Comparison of ENCODE assay signal across 9 cellular contexts in genomic region chr11:73950869-73951710, GRCh38. TPM values are rescaled to one million over a fixed set of nuclear protein-coding genes. Genes with fewer than 3 reads are reported as not detected.
DNase-seq lines count a peak whose midpoint lies in the region; ATAC-seq, FAIRE-seq and TF ChIP-seq lines count a peak whose summit lies in the region.
"Had no signal": no experiment of that assay in that cellular context is flagged by ENCODE, and none has a peak within 500 bp of the region (broad histone marks: within the 10 kb centered on the region; RNA-seq: fewer than 3 reads in every experiment).

Gene DNAJB13, plus strand, starts transcription at chr11:73951026. Its CDS starts 44 bp downstream, at chr11:73951070.

- H3K4me1 ChIP-seq in right atrium auricular region (no peaks in the 10 kb centered on the region), adrenal gland (replicated peaks in 1 of 2) (peaks cover 3 to 4% of the 10 kb centered on the region in 2 donors), HepG2 (ENCODE audit: insufficient read depth, low read length) (peaks cover 67% of the 10 kb centered on the region), suprapubic skin (no peaks in the 10 kb centered on the region)

- TF ChIP-seq POLR2A in NB4 (IDR thresholded peaks at IDR 0.05; ENCODE audit: extremely low read depth, insufficient read length) (no peak), adrenal gland (IDR thresholded peaks at IDR 0.05) (no peak), HepG2 (IDR thresholded peaks at IDR 0.05; ENCODE audit: insufficient read depth in 1 of 2, low read depth in 2 of 2, low read length in 2 of 2) (peak in 1 of 2 experiments; percentile 69; a peak in 2 of 4 replicates), suprapubic skin (IDR thresholded peaks at IDR 0.05) (no peak)

- DNase-seq in left cardiac atrium (no peak), right atrium auricular region (ENCODE audit: low spot score) (no peak), NB4 (ENCODE audit: low read depth) (peak; percentile 59), adrenal gland (peak in 6 of 7 donors; percentile 38 to 72 (median 51)), HepG2 (ENCODE audit: low spot score) (peak; percentile 77), globus pallidus (ENCODE audit: low spot score) (no peak), suprapubic skin (ENCODE audit: low spot score in 2 of 2) (no peak)

- no peak for TF ChIP-seq RAD21 in HepG2 (CRISPR knock-in tag; IDR thresholded peaks at IDR 0.05)

- H3K27ac ChIP-seq in right atrium auricular region, result no peak within 1 kb of the TSS
- H3K27ac ChIP-seq in adrenal gland, result no peak within 1 kb of the TSS
- H3K27ac ChIP-seq in HepG2 (ENCODE audit: extremely low read length, insufficient read depth, low read length), result peak within 1 kb of the TSS; percentile 86
- no peak within 1 kb of the TSS for H3K27ac ChIP-seq in suprapubic skin

- intact Hi-C loops in left cardiac atrium (cut with DNase I) (no loop called here), adrenal gland (cut with DNase I) (no loop called here), HepG2 (cut with micrococcal nuclease; ENCODE audit: unreplicated experiment) (no loop called here)

- H3K4me3 ChIP-seq in right atrium auricular region (no peak within 1 kb of the TSS), NB4 (ENCODE audit: low read depth, low read length) (no peak within 1 kb of the TSS), adrenal gland (no peak within 1 kb of the TSS), HepG2 (replicated peaks in 1 of 3; ENCODE audit: insufficient read depth in 1 of 3, low read depth in 2 of 3, low read length in 3 of 3) (peak within 1 kb of the TSS; percentile 46 to 77 (median 71)), suprapubic skin (no peak within 1 kb of the TSS)

- peak within 1 kb of the TSS; percentile 80 for H3K4me2 ChIP-seq in HepG2 (ENCODE audit: low read depth, low read length)

- POLR2A ChIA-PET in HepG2 (lab: Yijun Ruan, JAX), result no interaction called here

- H3K36me3 ChIP-seq in right atrium auricular region (no peaks in the 10 kb centered on the region), adrenal gland (replicated peaks in 1 of 2) (no peaks in the 10 kb centered on the region), HepG2 (replicated peaks in 1 of 2; ENCODE audit: control insufficient read depth in 1 of 2, insufficient read depth in 2 of 2, low read length in 2 of 2) (peaks cover 0 to 7% of the 10 kb centered on the region in 2 experiments; a peak in 2 of 5 replicates), suprapubic skin (no peaks in the 10 kb centered on the region)

- TF ChIP-seq EP300 in HepG2 (IDR thresholded peaks at IDR 0.05; ENCODE audit: low read depth in 2 of 2, low read length in 2 of 2) (no peak), HepG2 (CRISPR knock-in tag; IDR thresholded peaks at IDR 0.05; ENCODE audit: borderline replicate concordance) (no peak), suprapubic skin (IDR thresholded peaks at IDR 0.05) (no peak)

- ATAC-seq in left cardiac atrium (peak; percentile 51 to 59), HG02571 (IDR thresholded peaks at IDR 0.05; ENCODE audit: unreplicated experiment) (peak; percentile 54), HepG2 (peak; percentile 91)

- no peaks in the 10 kb centered on the region for H3K27me3 ChIP-seq in right atrium auricular region
- H3K27me3 ChIP-seq in adrenal gland, result no peaks in the 10 kb centered on the region
- no peaks in the 10 kb centered on the region; a peak in 1 of 5 replicates for H3K27me3 ChIP-seq in HepG2 (ENCODE audit: control insufficient read depth in 1 of 2, insufficient read depth in 2 of 2, low read length in 2 of 2)
- H3K27me3 ChIP-seq in suprapubic skin, result no peaks in the 10 kb centered on the region

- TF ChIP-seq CTCF in right atrium auricular region (IDR thresholded peaks at IDR 0.05), result no peak
- no peak for TF ChIP-seq CTCF in NB4 (IDR thresholded peaks at IDR 0.05; ENCODE audit: low read depth, low read length)
- no peak for TF ChIP-seq CTCF in adrenal gland (IDR thresholded peaks at IDR 0.05)
- TF ChIP-seq CTCF in HepG2 (CRISPR knock-in tag; IDR thresholded peaks at IDR 0.05), result no peak
- no peak for TF ChIP-seq CTCF in suprapubic skin (IDR thresholded peaks at IDR 0.05)

- CTCF ChIA-PET in HepG2 (lab: Yijun Ruan, JAX; ENCODE audit: low intra/inter-chr PET ratio, low total read pairs), result no interaction called here

- in situ Hi-C loops in HepG2 (cut with HindIII; ENCODE audit: extremely low pct_ligation_motif_present, low pct_unique_long_range_greater_than_20kb), result loop anchor here (25.0 kb wide), 1 partner anchor 211 kb away; the partner anchor contains the start of genes C2CD3 and PPME1

- WGBS in adrenal gland, 4 donors, result 75 to 81% (median 80%) methylated on average over 12 of the region's 12 CpGs
- WGBS in HepG2 (ENCODE audit: low lambda C conversion rate), result 50% methylated on average over 9 of the region's 12 CpGs
- 78% methylated on average over 12 of the region's 12 CpGs for WGBS in suprapubic skin

- H3K9ac ChIP-seq in HepG2 (ENCODE audit: insufficient read depth, low read depth, low read length), result peak within 1 kb of the TSS; percentile 79

- 0 out of 2 replicates have a peak, but pooled peaks cover 3% of the 10 kb centered on the region for H4K20me1 ChIP-seq in HepG2 (ENCODE audit: insufficient read depth, low read length)

- peak; percentile 56 for FAIRE-seq in HepG2 (lab: Jason Lieb, UNC)

- BruUV-seq in HepG2 (replicated peaks; lab: Mats Ljungman, UMichigan), result no TSS peak

- peaks cover 11% of the 10 kb centered on the region for H3K79me2 ChIP-seq in HepG2 (ENCODE audit: insufficient read depth, low read length)

- H3K9me3 ChIP-seq in right atrium auricular region (no peaks in the 10 kb centered on the region), adrenal gland (replicated peaks in 1 of 3) (no peaks in the 10 kb centered on the region), HepG2 (ENCODE audit: low read length) (no peaks in the 10 kb centered on the region), suprapubic skin (no peaks in the 10 kb centered on the region)

- H2AFZ ChIP-seq in HepG2 (ENCODE audit: low read length), result no peak within 1 kb of the TSS

TF ChIP-seq in HepG2, 621 proteins besides CTCF, POLR2A, EP300 and RAD21 (continues in another document):
- no peak for TF ChIP-seq MBNL3 (CRISPR knock-in tag; conservative IDR thresholded peaks at IDR 0.05)
- TF ChIP-seq, protein P1, sequence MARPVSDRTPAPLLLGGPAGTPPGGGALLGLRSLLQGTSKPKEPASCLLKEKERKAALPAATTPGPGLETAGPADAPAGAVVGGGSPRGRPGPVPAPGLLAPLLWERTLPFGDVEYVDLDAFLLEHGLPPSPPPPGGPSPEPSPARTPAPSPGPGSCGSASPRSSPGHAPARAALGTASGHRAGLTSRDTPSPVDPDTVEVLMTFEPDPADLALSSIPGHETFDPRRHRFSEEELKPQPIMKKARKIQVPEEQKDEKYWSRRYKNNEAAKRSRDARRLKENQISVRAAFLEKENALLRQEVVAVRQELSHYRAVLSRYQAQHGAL (CRISPR knock-in tag; IDR thresholded peaks at IDR 0.05; ENCODE audit: not compliant biosample characterization), result no peak
- TF ChIP-seq PHF21A (CRISPR knock-in tag; IDR thresholded peaks at IDR 0.05), result peak; percentile 31; the same call in 1 of the 2 replicates
- TF ChIP-seq ZNF12 (CRISPR knock-in tag; IDR thresholded peaks at IDR 0.05), result no peak
- 0 out of 2 replicates have a peak, but pooled peaks have one; percentile 42 for TF ChIP-seq MIER3 (CRISPR knock-in tag; IDR thresholded peaks at IDR 0.05; ENCODE audit: borderline replicate concordance)
- no peak for TF ChIP-seq EHMT2 (IDR thresholded peaks at IDR 0.05; ENCODE audit: borderline replicate concordance, low read depth, low read length)
- TF ChIP-seq, protein P2, sequence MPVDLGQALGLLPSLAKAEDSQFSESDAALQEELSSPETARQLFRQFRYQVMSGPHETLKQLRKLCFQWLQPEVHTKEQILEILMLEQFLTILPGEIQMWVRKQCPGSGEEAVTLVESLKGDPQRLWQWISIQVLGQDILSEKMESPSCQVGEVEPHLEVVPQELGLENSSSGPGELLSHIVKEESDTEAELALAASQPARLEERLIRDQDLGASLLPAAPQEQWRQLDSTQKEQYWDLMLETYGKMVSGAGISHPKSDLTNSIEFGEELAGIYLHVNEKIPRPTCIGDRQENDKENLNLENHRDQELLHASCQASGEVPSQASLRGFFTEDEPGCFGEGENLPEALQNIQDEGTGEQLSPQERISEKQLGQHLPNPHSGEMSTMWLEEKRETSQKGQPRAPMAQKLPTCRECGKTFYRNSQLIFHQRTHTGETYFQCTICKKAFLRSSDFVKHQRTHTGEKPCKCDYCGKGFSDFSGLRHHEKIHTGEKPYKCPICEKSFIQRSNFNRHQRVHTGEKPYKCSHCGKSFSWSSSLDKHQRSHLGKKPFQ (CRISPR knock-in tag; IDR thresholded peaks at IDR 0.05; ENCODE audit: insufficient replicate concordance), result no peak
- TF ChIP-seq SOX6 (IDR thresholded peaks at IDR 0.05), result no peak
- no peak for TF ChIP-seq SOX6 (CRISPR knock-in tag; IDR thresholded peaks at IDR 0.05)
- TF ChIP-seq ZNF224 (CRISPR knock-in tag; IDR thresholded peaks at IDR 0.05), result no peak
- TF ChIP-seq DPF2 (CRISPR knock-in tag; IDR thresholded peaks at IDR 0.05; ENCODE audit: borderline replicate concordance, low read depth), result no peak
- no peak for TF ChIP-seq ZNF24 (IDR thresholded peaks at IDR 0.05)

RNA-seq across cellular contexts. Expression of gene DNAJB13, which starts in this region (rescaled TPM):
- total RNA-seq in left cardiac atrium (not detected), right atrium auricular region (not detected), adrenal gland (under 1 TPM in 4 of 8 donors, not detected in 4; 0.14 to 0.65 (median 0.46) TPM), HepG2 (2016; rRNA removed; fragmentation: Illumina TruSeq; extraction: Trizol) (not detected in 2 replicates), suprapubic skin (not detected)
- polyA plus RNA-seq in adrenal gland (under 1 TPM; 0.16 to 0.34 (median 0.27) TPM), HepG2 (2011; rRNA removed) (2.3 and 2.9 TPM in 2 replicates)
- total RNA-seq in HepG2 (2016; cell fraction: cytosol; rRNA removed; fragmentation: Illumina TruSeq; extraction: Trizol; ENCODE audit: low read depth), result not detected in 2 replicates
- total RNA-seq in HepG2 (2016; cell fraction: insoluble cytoplasmic fraction; rRNA removed; fragmentation: Illumina TruSeq; extraction: Trizol), result 0.15 TPM in 1 of 2 replicates, not detected in the other
- total RNA-seq in HepG2 (2016; cell fraction: membrane; rRNA removed; fragmentation: Illumina TruSeq; extraction: Trizol), result not detected in 2 replicates
- not detected in 2 replicates for total RNA-seq in HepG2 (2016; cell fraction: nucleus; rRNA removed; fragmentation: Illumina TruSeq; extraction: Trizol)
- 1.9 and 2.3 TPM in 2 replicates for polyA plus RNA-seq in HepG2 (2011; cell fraction: cytosol; rRNA removed)
- polyA plus RNA-seq in HepG2 (2011; cell fraction: nucleus; rRNA removed), result 4.0 and 4.2 TPM in 2 replicates
- 0.96 and 1.5 TPM in 2 replicates for polyA plus RNA-seq in HepG2 (2012)
- not detected in 2 replicates for polyA plus RNA-seq in HepG2 (2016; cell fraction: cytosol; fragmentation: Illumina TruSeq; extraction: Trizol; ENCODE audit: low read depth)
- polyA plus RNA-seq in HepG2 (2016; cell fraction: insoluble cytoplasmic fraction; fragmentation: Illumina TruSeq; extraction: Trizol; ENCODE audit: low read depth), result not detected in 2 replicates
- polyA plus RNA-seq in HepG2 (2016; cell fraction: membrane; fragmentation: Illumina TruSeq; extraction: Trizol; ENCODE audit: low read depth), result not detected in 2 replicates
- polyA plus RNA-seq in HepG2 (2016; cell fraction: nucleus; fragmentation: Illumina TruSeq; extraction: Trizol; ENCODE audit: insufficient read depth, low read depth), result not detected in 2 replicates
- polyA minus RNA-seq in HepG2 (2011; rRNA and poly(A)+ RNA removed; ENCODE audit: low replicate concordance), result 2.0 TPM in 1 of 2 replicates, not detected in the other
- not detected in 2 replicates for polyA minus RNA-seq in HepG2 (2011; cell fraction: cytosol; rRNA and poly(A)+ RNA removed)
- polyA minus RNA-seq in HepG2 (2011; cell fraction: nucleus; rRNA and poly(A)+ RNA removed), result 0.99 and 1.4 TPM in 2 replicates
- polyA plus RNA-seq: neural cell had no signal

Comparison
In these comparisons a context has a peak if more than half of its experiments do, and no peak if none do; other contexts are left out.
1. Peak in ATAC-seq in left cardiac atrium; RNA of the gene not detected or under 1 TPM.
2. Peak in DNase-seq in adrenal gland; RNA of the gene not detected or under 1 TPM.
3. DNase-seq: peak in NB4 (single experiment) and HepG2 (single experiment); none in left cardiac atrium (single experiment), right atrium auricular region (single experiment), globus pallidus (single experiment) and suprapubic skin (0 of 2).
4. H3K4me3 ChIP-seq: peak in HepG2 (3 of 3); none in right atrium auricular region (0 of 2), NB4 (single experiment), adrenal gland (0 of 4) and suprapubic skin (single experiment).
5. Peak in every context shown above with its lines, with median percentiles within 50 percentile points of each other: ATAC-seq.